Comparison of ENCODE assay signal across 1 cellular context in genomic region chr6:33384581-33385020, GRCh38.
TF ChIP-seq lines count a peak whose summit lies in the region.

No MANE protein-coding gene starts in this region.

TF ChIP-seq in K562, 482 proteins besides CTCF, POLR2A, EP300 and RAD21 (continued from another document):
- TF ChIP-seq PBX2 (CRISPR knock-in tag; IDR thresholded peaks at IDR 0.05; ENCODE audit: low read depth) = no peak
- TF ChIP-seq PBX2 (tag; conservative IDR thresholded peaks at IDR 0.05; ENCODE audit: low read depth) = peak; percentile 86
- TF ChIP-seq, protein P1, sequence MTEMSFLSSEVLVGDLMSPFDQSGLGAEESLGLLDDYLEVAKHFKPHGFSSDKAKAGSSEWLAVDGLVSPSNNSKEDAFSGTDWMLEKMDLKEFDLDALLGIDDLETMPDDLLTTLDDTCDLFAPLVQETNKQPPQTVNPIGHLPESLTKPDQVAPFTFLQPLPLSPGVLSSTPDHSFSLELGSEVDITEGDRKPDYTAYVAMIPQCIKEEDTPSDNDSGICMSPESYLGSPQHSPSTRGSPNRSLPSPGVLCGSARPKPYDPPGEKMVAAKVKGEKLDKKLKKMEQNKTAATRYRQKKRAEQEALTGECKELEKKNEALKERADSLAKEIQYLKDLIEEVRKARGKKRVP (CRISPR knock-in tag; IDR thresholded peaks at IDR 0.05) = no peak
- TF ChIP-seq MTA3 (IDR thresholded peaks at IDR 0.05; ENCODE audit: borderline replicate concordance) = peak; percentile 50; the same call in 1 of the 2 replicates
- 0 out of 2 replicates have a peak, but pooled peaks have one; percentile 31 for TF ChIP-seq GATAD2A (IDR thresholded peaks at IDR 0.05)
- peak in 1 of 2 experiments; percentile 34; a peak in 1 of 4 replicates for TF ChIP-seq MAZ (CRISPR knock-in tag; conservative IDR thresholded peaks at IDR 0.05 in 1 of 2, IDR thresholded peaks at IDR 0.05 in 1 of 2)
- TF ChIP-seq GATA2 (CRISPR knock-in tag; IDR thresholded peaks at IDR 0.05) = peak; percentile 75
- TF ChIP-seq, protein P2, sequence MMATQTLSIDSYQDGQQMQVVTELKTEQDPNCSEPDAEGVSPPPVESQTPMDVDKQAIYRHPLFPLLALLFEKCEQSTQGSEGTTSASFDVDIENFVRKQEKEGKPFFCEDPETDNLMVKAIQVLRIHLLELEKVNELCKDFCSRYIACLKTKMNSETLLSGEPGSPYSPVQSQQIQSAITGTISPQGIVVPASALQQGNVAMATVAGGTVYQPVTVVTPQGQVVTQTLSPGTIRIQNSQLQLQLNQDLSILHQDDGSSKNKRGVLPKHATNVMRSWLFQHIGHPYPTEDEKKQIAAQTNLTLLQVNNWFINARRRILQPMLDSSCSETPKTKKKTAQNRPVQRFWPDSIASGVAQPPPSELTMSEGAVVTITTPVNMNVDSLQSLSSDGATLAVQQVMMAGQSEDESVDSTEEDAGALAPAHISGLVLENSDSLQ (IDR thresholded peaks at IDR 0.05) = peak; percentile 65
- TF ChIP-seq MEIS2 (IDR thresholded peaks at IDR 0.05; ENCODE audit: partially characterized antibody) = peak; percentile 89
- peak; percentile 48; the same call in 1 of the 2 replicates for TF ChIP-seq L3MBTL2 (IDR thresholded peaks at IDR 0.05)
- TF ChIP-seq EHMT2 (IDR thresholded peaks at IDR 0.05) = peak; percentile 42; the same call in 1 of the 2 replicates
- peak; percentile 61; the same call in 1 of the 2 replicates for TF ChIP-seq CTBP1 (IDR thresholded peaks at IDR 0.05; ENCODE audit: borderline replicate concordance)
- peak; percentile 52 for TF ChIP-seq CXXC5 (CRISPR knock-in tag; IDR thresholded peaks at IDR 0.05)
- 0 out of 4 replicates have a peak, but pooled peaks of 1 of the 2 experiments have one; percentile 15 for TF ChIP-seq FOXK2 (conservative IDR thresholded peaks at IDR 0.05 in 1 of 2, IDR thresholded peaks at IDR 0.05 in 1 of 2; ENCODE audit: low read depth in 2 of 2)
- TF ChIP-seq ARNT (IDR thresholded peaks at IDR 0.05) = 0 out of 4 replicates have a peak, but pooled peaks of 1 of the 2 experiments have one; percentile 36
- TF ChIP-seq HNRNPLL (IDR thresholded peaks at IDR 0.05; ENCODE audit: low read depth, low read length, poor library complexity, severe bottlenecking) = no peak
- TF ChIP-seq ZNF318 (IDR thresholded peaks at IDR 0.05; ENCODE audit: borderline replicate concordance in 1 of 2, low read depth in 1 of 2) = no peak
- TF ChIP-seq ZNF384 (IDR thresholded peaks at IDR 0.05; ENCODE audit: low read depth, low read length) = peak; percentile 24; the same call in 1 of the 2 replicates
- TF ChIP-seq, protein P3, sequence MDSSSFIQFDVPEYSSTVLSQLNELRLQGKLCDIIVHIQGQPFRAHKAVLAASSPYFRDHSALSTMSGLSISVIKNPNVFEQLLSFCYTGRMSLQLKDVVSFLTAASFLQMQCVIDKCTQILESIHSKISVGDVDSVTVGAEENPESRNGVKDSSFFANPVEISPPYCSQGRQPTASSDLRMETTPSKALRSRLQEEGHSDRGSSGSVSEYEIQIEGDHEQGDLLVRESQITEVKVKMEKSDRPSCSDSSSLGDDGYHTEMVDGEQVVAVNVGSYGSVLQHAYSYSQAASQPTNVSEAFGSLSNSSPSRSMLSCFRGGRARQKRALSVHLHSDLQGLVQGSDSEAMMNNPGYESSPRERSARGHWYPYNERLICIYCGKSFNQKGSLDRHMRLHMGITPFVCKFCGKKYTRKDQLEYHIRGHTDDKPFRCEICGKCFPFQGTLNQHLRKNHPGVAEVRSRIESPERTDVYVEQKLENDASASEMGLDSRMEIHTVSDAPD (CRISPR knock-in tag; IDR thresholded peaks at IDR 0.05) = no peak
- TF ChIP-seq SMAD4 (CRISPR knock-in tag; conservative IDR thresholded peaks at IDR 0.05) = 0 out of 2 replicates have a peak, but pooled peaks have one; percentile 33
- no peak for TF ChIP-seq ATF1 (CRISPR knock-in tag; IDR thresholded peaks at IDR 0.05)
- TF ChIP-seq ATF1 (tag; IDR thresholded peaks at IDR 0.05) = peak; percentile 47; the same call in 1 of the 2 replicates
- TF ChIP-seq MEF2D (tag; conservative IDR thresholded peaks at IDR 0.05; ENCODE audit: low read depth) = peak; percentile 31; the same call in 1 of the 2 replicates
- TF ChIP-seq NR2C1 (IDR thresholded peaks at IDR 0.05) = no peak
- 0 out of 2 replicates have a peak, but pooled peaks have one; percentile 10 for TF ChIP-seq NR2C1 (tag; IDR thresholded peaks at IDR 0.05)
- TF ChIP-seq, protein P4, sequence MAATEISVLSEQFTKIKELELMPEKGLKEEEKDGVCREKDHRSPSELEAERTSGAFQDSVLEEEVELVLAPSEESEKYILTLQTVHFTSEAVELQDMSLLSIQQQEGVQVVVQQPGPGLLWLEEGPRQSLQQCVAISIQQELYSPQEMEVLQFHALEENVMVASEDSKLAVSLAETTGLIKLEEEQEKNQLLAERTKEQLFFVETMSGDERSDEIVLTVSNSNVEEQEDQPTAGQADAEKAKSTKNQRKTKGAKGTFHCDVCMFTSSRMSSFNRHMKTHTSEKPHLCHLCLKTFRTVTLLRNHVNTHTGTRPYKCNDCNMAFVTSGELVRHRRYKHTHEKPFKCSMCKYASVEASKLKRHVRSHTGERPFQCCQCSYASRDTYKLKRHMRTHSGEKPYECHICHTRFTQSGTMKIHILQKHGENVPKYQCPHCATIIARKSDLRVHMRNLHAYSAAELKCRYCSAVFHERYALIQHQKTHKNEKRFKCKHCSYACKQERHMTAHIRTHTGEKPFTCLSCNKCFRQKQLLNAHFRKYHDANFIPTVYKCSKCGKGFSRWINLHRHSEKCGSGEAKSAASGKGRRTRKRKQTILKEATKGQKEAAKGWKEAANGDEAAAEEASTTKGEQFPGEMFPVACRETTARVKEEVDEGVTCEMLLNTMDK (IDR thresholded peaks at IDR 0.05; ENCODE audit: borderline replicate concordance, insufficient read depth, low read depth, low read length, poor library complexity, severe bottlenecking) = peak; percentile 60
- TF ChIP-seq RCOR1 (IDR thresholded peaks at IDR 0.05; ENCODE audit: borderline replicate concordance in 1 of 2, low read depth in 2 of 2, low read length in 2 of 2) = peak in 1 of 2 experiments; percentile 37; a peak in 1 of 4 replicates
- no peak for TF ChIP-seq ASH1L (IDR thresholded peaks at IDR 0.05; ENCODE audit: borderline replicate concordance, low read depth, partially characterized antibody)
- no peak for TF ChIP-seq FOXM1 (IDR thresholded peaks at IDR 0.05; ENCODE audit: low read depth)
- no peak for TF ChIP-seq FOXM1 (CRISPR knock-in tag; IDR thresholded peaks at IDR 0.05; ENCODE audit: low read depth)
